In the genomic region with DNA sequence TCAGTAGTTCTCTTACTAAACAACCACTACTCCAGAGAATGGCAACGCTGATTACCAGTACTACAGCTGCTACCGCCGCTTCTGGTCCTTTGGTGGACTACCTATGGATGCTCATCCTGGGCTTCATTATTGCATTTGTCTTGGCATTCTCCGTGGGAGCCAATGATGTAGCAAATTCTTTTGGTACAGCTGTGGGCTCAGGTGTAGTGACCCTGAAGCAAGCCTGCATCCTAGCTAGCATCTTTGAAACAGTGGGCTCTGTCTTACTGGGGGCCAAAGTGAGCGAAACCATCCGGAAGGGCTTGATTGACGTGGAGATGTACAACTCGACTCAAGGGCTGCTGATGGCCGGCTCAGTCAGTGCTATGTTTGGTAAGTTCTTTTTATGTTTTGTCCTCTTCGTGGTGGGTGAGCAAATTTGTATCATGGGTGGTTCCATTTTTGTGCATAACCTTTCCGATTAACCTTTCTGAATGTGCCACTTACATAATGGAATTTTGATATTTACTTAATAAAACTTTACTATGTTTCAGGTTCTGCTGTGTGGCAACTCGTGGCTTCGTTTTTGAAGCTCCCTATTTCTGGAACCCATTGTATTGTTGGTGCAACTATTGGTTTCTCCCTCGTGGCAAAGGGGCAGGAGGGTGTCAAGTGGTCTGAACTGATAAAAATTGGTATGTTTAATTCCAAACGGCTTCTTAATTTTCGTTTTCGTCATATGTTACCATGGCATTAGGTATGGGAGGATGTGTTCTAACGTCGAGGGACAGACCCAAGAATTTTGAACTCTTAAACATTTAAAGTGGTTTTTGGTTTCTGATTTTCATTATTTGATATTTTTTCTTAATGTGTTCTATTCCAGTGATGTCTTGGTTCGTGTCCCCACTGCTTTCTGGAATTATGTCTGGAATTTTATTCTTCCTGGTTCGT, we compare ENCODE assay signal across 8 cellular contexts. TPM values are rescaled to one million over a fixed set of nuclear protein-coding genes. Genes with fewer than 3 reads are reported as not detected.
DNase-seq lines count a peak whose midpoint lies in the region; ATAC-seq and TF ChIP-seq lines count a peak whose summit lies in the region.

No MANE protein-coding gene starts in this region.

- no peaks in the 10 kb centered on the region; the same call in 1 of the 2 replicates for H4K20me1 ChIP-seq in Karpas-422 (ENCODE audit: insufficient read depth, low read depth, low read length)

- H3K9me3 Mint-ChIP-seq in activated naive CD8-positive, alpha-beta T cell (ENCODE audit: low read depth): no peaks in the 10 kb centered on the region

- H3K79me2 ChIP-seq in Karpas-422 (ENCODE audit: low read length): peaks cover 60% of the 10 kb centered on the region

- H3K9me3 ChIP-seq in Karpas-422 (ENCODE audit: low read length) (no peaks in the 10 kb centered on the region), thyroid gland (no peaks in the 10 kb centered on the region)

- peaks cover 16% of the 10 kb centered on the region for H3K36me3 Mint-ChIP-seq in activated naive CD8-positive, alpha-beta T cell

- no peaks in the 10 kb centered on the region for H3K9me2 ChIP-seq in Karpas-422 (replicated peaks; ENCODE audit: insufficient read depth, low read length)

- H3K27ac ChIP-seq in Karpas-422 (ENCODE audit: low read length) (0 out of 2 replicates have a peak overlapping the region, but pooled peaks have one; percentile 72), thyroid gland (peak overlapping the region in 2 of 3 donors; percentile 97)

- peak overlapping the region; percentile 98 for H3K9ac ChIP-seq in Karpas-422 (ENCODE audit: low read length)

- H3K4me2 ChIP-seq in Karpas-422 (ENCODE audit: low read depth, low read length, poor library complexity, severe bottlenecking): peak overlapping the region; percentile 75

- H3K4me3 Mint-ChIP-seq in activated naive CD8-positive, alpha-beta T cell: peak overlapping the region; percentile 98

- no peak for TF ChIP-seq POLR2A in thyroid gland (IDR thresholded peaks at IDR 0.05)

- no peak for ATAC-seq in HG03378 (IDR thresholded peaks at IDR 0.05; ENCODE audit: unreplicated experiment)

- no peak for TF ChIP-seq CTCF in thyroid gland (IDR thresholded peaks at IDR 0.05)

- H3K4me1 ChIP-seq in Karpas-422 (ENCODE audit: low read length): peaks cover 33% of the 10 kb centered on the region
- H3K4me1 ChIP-seq in thyroid gland: peaks cover 22 to 24% of the 10 kb centered on the region in 2 donors

- H3K4me3 ChIP-seq in Karpas-422 (ENCODE audit: low read length): peak overlapping the region; percentile 98
- H3K4me3 ChIP-seq in thyroid gland (replicated peaks in 1 of 3): peak overlapping the region in 2 of 3 donors; percentile 76 to 82

- intact Hi-C loops in thyroid gland (cut with DNase I): no loop called here

- H3K36me3 ChIP-seq in Karpas-422 (ENCODE audit: insufficient read depth, low read length) (peaks cover 44% of the 10 kb centered on the region), thyroid gland (peaks cover 12 to 32% of the 10 kb centered on the region in 2 donors)

- H3K27ac Mint-ChIP-seq in activated naive CD8-positive, alpha-beta T cell: peak overlapping the region; percentile 86

- WGBS in thyroid gland, 2 donors: 58 to 65% methylated on average over 21 of the region's 21 CpGs

- no peak overlapping the region for H2AFZ ChIP-seq in Karpas-422 (ENCODE audit: low read length)

- peaks cover 61% of the 10 kb centered on the region for H3K4me1 Mint-ChIP-seq in activated naive CD8-positive, alpha-beta T cell (ENCODE audit: low read depth)

- DNase-seq in Daoy (ENCODE audit: low read depth) (peak; percentile 26), Karpas-422 (peak; percentile 67), kidney tubule cell (ENCODE audit: low spot score) (peak; percentile 35), thyroid gland (no peak)
- no peak for DNase-seq in activated effector memory CD4-positive, alpha-beta T cell treated with Interleukin-2 at 50 U/mL for 16 hours
- DNase-seq in activated CD4-positive, alpha-beta T cell treated with anti-CD3 and anti-CD28 coated beads for 48 hours: no peak

- no peaks in the 10 kb centered on the region for H3K27me3 Mint-ChIP-seq in activated naive CD8-positive, alpha-beta T cell

- H3K27me3 ChIP-seq in Karpas-422 (ENCODE audit: low read length): no peaks in the 10 kb centered on the region
- H3K27me3 ChIP-seq in thyroid gland: no peaks in the 10 kb centered on the region

RNA-seq across cellular contexts. Expression of a gene that starts 1.3 kb away (rescaled TPM):
- total RNA-seq in Daoy (2014; rRNA removed; shearing (Covaris generic)): 58.4 and 71.2 TPM in 2 replicates
- 24.6 and 48.4 TPM in 2 replicates for total RNA-seq in Karpas-422 (2014; rRNA removed; shearing (Covaris generic); ENCODE audit: low replicate concordance)
- total RNA-seq in thyroid gland: 10 to 100 TPM; 15.6 to 40.3 (median 23.9) TPM

Comparison
In these comparisons a context has a peak if more than half of its experiments do, and no peak if none do; other contexts are left out.
1. DNase-seq: peak in Daoy (single experiment), Karpas-422 (single experiment) and kidney tubule cell (single experiment); none in thyroid gland (0 of 2), activated effector memory CD4-positive, alpha-beta T cell treated with Interleukin-2 at 50 U/mL for 16 hours (single experiment) and activated CD4-positive, alpha-beta T cell treated with anti-CD3 and anti-CD28 coated beads for 48 hours (single experiment).